33 cellular contexts compared by ENCODE assay signal in genomic region chr12:30243426-30243825, GRCh38.
"Had no signal": no experiment of that assay in that cellular context is flagged by ENCODE, and none has a peak within 500 bp of the region (broad histone marks: within the 10 kb centered on the region; RNA-seq: fewer than 3 reads in every experiment).

No MANE protein-coding gene starts in this region.

- H3K4me1 ChIP-seq: adrenal gland, body of pancreas, esophagus muscularis mucosa, foreskin keratinocyte, gastrocnemius medialis, heart left ventricle had no signal

- H3K4me3 ChIP-seq: adrenal gland, body of pancreas, esophagus muscularis mucosa, gastrocnemius medialis, heart left ventricle had no signal

- H3K9me3 ChIP-seq: adrenal gland, body of pancreas, esophagus muscularis mucosa, gastrocnemius medialis, heart left ventricle had no signal

- H3K27me3 Mint-ChIP-seq: activated B cell treated with CpG ODN at 0.5 μM for 24 hours; activated CD8-positive, alpha-beta T cell treated with anti-CD3 and anti-CD28 coated beads for 36 hours; activated naive CD4-positive, alpha-beta T cell treated with anti-CD3 and anti-CD28 coated beads, Interleukin-2, amount 50 U/mL, for 24 hours; activated naive CD8-positive, alpha-beta T cell treated with anti-CD3 and anti-CD28 coated beads for 36 hours; activated T-helper 17 cell treated with anti-CD3 and anti-CD28 coated beads, Interleukin-2, amount 50 U/mL, for 72 hours; effector memory CD8-positive, alpha-beta T cell had no signal

- H3K27me3 ChIP-seq: adrenal gland, body of pancreas, esophagus muscularis mucosa, gastrocnemius medialis, heart left ventricle had no signal

- H3K4me1 Mint-ChIP-seq: activated B cell treated with CpG ODN at 0.5 μM for 24 hours; activated naive CD4-positive, alpha-beta T cell treated with anti-CD3 and anti-CD28 coated beads, Interleukin-2, amount 50 U/mL, for 24 hours; activated naive CD8-positive, alpha-beta T cell treated with anti-CD3 and anti-CD28 coated beads for 36 hours; activated naive CD8-positive, alpha-beta T cell treated with anti-CD3 and anti-CD28 coated beads, Interleukin-2, amount 50 U/mL, for 24 hours; activated T-helper 17 cell treated with anti-CD3 and anti-CD28 coated beads, Interleukin-2, amount 50 U/mL, for 72 hours; T-helper 17 cell had no signal

- DNase-seq: activated B cell treated with CpG ODN at 0.5 μM for 24 hours; activated CD4-positive, alpha-beta T cell treated with anti-CD3 and anti-CD28 coated beads for 48 hours; activated CD4-positive, alpha-beta T cell treated with anti-CD3 and anti-CD28 coated beads, Interleukin-2, amount 50 U/mL, for 1 hour; activated CD4-positive, alpha-beta T cell treated with anti-CD3 and anti-CD28 coated beads, Interleukin-2, amount 50 U/mL, for 48 hours; activated CD8-positive, alpha-beta memory T cell treated with anti-CD3 and anti-CD28 coated beads for 24 hours; activated CD8-positive, alpha-beta T cell treated with anti-CD3 and anti-CD28 coated beads for 36 hours; activated effector memory CD4-positive, alpha-beta T cell treated with anti-CD3 and anti-CD28 coated beads, Interleukin-2, amount 50 U/mL, for 16 hours; activated naive CD4-positive, alpha-beta T cell treated with anti-CD3 and anti-CD28 coated beads for 36 hours; activated naive CD8-positive, alpha-beta T cell treated with anti-CD3 and anti-CD28 coated beads for 36 hours; activated naive CD8-positive, alpha-beta T cell treated with anti-CD3 and anti-CD28 coated beads, Interleukin-2, amount 50 U/mL, for 24 hours; activated T-cell treated with anti-CD3 and anti-CD28 coated beads, Interleukin-2, amount 50 U/mL, for 4 hours; adrenal gland; amygdala; aorta; body of pancreas; caudate nucleus; cortex of kidney; dermis blood vessel endothelial cell; effector CD4-positive, alpha-beta T cell; effector memory CD8-positive, alpha-beta T cell; erythroblast; foreskin keratinocyte; gastrocnemius medialis; glutamatergic neuron; heart left ventricle; T-helper 17 cell; T1000; WERI-Rb-1 had no signal

- H3K36me3 ChIP-seq: adrenal gland, esophagus muscularis mucosa, gastrocnemius medialis, heart left ventricle, WERI-Rb-1 had no signal

- H3K27ac Mint-ChIP-seq: activated B cell treated with CpG ODN at 0.5 μM for 24 hours; activated CD8-positive, alpha-beta T cell treated with anti-CD3 and anti-CD28 coated beads for 36 hours; activated naive CD4-positive, alpha-beta T cell treated with anti-CD3 and anti-CD28 coated beads for 36 hours; activated naive CD4-positive, alpha-beta T cell treated with anti-CD3 and anti-CD28 coated beads, Interleukin-2, amount 50 U/mL, for 24 hours; activated naive CD8-positive, alpha-beta T cell treated with anti-CD3 and anti-CD28 coated beads for 36 hours; activated naive CD8-positive, alpha-beta T cell treated with anti-CD3 and anti-CD28 coated beads, Interleukin-2, amount 50 U/mL, for 24 hours; activated T-helper 17 cell treated with anti-CD3 and anti-CD28 coated beads, Interleukin-2, amount 50 U/mL, for 72 hours; effector memory CD8-positive, alpha-beta T cell; T-helper 17 cell; T-helper 2 cell treated with Interferon-gamma antibody and Interleukin-4, amounts not matched to agents 5 μg/mL and 100 μg/mL, for 36 hours had no signal

- H3K4me3 Mint-ChIP-seq: activated B cell treated with CpG ODN at 0.5 μM for 24 hours; activated CD8-positive, alpha-beta T cell treated with anti-CD3 and anti-CD28 coated beads for 36 hours; activated naive CD4-positive, alpha-beta T cell treated with anti-CD3 and anti-CD28 coated beads for 36 hours; activated naive CD4-positive, alpha-beta T cell treated with anti-CD3 and anti-CD28 coated beads, Interleukin-2, amount 50 U/mL, for 24 hours; activated naive CD8-positive, alpha-beta T cell treated with anti-CD3 and anti-CD28 coated beads for 36 hours; activated naive CD8-positive, alpha-beta T cell treated with anti-CD3 and anti-CD28 coated beads, Interleukin-2, amount 50 U/mL, for 24 hours; activated T-cell treated with anti-CD3 and anti-CD28 coated beads, Interleukin-2, amount 50 U/mL, for 4 hours; activated T-helper 17 cell treated with anti-CD3 and anti-CD28 coated beads, Interleukin-2, amount 50 U/mL, for 72 hours; effector memory CD8-positive, alpha-beta T cell; T-helper 17 cell; T-helper 2 cell treated with Interferon-gamma antibody and Interleukin-4, amounts not matched to agents 5 μg/mL and 100 μg/mL, for 36 hours had no signal

- H3K36me3 Mint-ChIP-seq: activated naive CD4-positive, alpha-beta T cell treated with anti-CD3 and anti-CD28 coated beads, Interleukin-2, amount 50 U/mL, for 24 hours; activated naive CD8-positive, alpha-beta T cell treated with anti-CD3 and anti-CD28 coated beads for 36 hours had no signal

- H3K9me3 Mint-ChIP-seq: activated B cell treated with CpG ODN at 0.5 μM for 24 hours; activated CD8-positive, alpha-beta T cell treated with anti-CD3 and anti-CD28 coated beads for 36 hours; activated naive CD4-positive, alpha-beta T cell treated with anti-CD3 and anti-CD28 coated beads for 36 hours; activated naive CD8-positive, alpha-beta T cell treated with anti-CD3 and anti-CD28 coated beads for 36 hours; activated naive CD8-positive, alpha-beta T cell treated with anti-CD3 and anti-CD28 coated beads, Interleukin-2, amount 50 U/mL, for 24 hours; activated T-cell treated with anti-CD3 and anti-CD28 coated beads, Interleukin-2, amount 50 U/mL, for 4 hours; T-helper 2 cell treated with Interferon-gamma antibody and Interleukin-4, amounts not matched to agents 5 μg/mL and 100 μg/mL, for 36 hours had no signal

- H3K27ac ChIP-seq: adrenal gland, body of pancreas, esophagus muscularis mucosa, foreskin keratinocyte, gastrocnemius medialis, heart left ventricle, WERI-Rb-1 had no signal

- ATAC-seq: activated CD4-positive, CD25-positive, alpha-beta regulatory T cell treated with anti-CD3 and anti-CD28 coated beads, Interleukin-2, amount 50 U/mL, for 24 hours; activated CD8-positive, alpha-beta T cell treated with anti-CD3 and anti-CD28 coated beads for 36 hours; activated naive CD8-positive, alpha-beta T cell treated with anti-CD3 and anti-CD28 coated beads, Interleukin-2, amount 50 U/mL, for 24 hours; activated T-cell treated with anti-CD3 and anti-CD28 coated beads, Interleukin-2, amount 50 U/mL, for 4 hours; activated T-helper 17 cell treated with anti-CD3 and anti-CD28 coated beads, Interleukin-2, amount 50 U/mL, for 72 hours; body of pancreas; effector memory CD8-positive, alpha-beta T cell; foreskin keratinocyte; gastrocnemius medialis; heart left ventricle; T-helper 17 cell had no signal
